Comparison of ENCODE assay signal across 34 cellular contexts in the genomic region with DNA sequence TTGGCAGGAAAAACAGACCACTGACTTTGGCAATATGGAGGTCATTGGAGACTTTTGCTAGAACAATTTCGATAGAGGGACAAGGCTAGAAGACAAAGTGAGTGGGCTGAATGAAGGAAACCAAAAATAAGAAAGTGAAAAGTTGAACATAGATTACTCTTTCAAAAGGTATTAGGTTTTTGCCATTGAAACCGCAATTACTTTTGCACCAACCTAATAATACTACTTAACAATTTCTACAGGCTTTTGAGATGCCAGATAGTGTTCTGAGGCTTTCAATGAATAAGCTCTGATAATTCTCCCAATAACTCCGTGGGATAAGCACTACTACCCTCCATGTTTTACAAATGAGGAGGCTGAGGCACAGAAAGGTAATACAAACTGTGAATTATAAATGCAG.
"Had no signal": no experiment of that assay in that cellular context is flagged by ENCODE, and none has a peak within 500 bp of the region (broad histone marks: within the 10 kb centered on the region; RNA-seq: fewer than 3 reads in every experiment).

No MANE protein-coding gene starts in this region.

- H3K27me3 ChIP-seq: MG63 had no signal

- H3K36me3 ChIP-seq: MG63 had no signal

- H3K4me3 ChIP-seq: MG63 had no signal

- DNase-seq: Karpas-422, Kasumi-1, MG63, MM.1S, MV-4-11, NCI-H1048, NCI-H1092, NCI-H1092 treated with DMSO at 0.1 percent for 48 hours, NCI-H1105, NCI-H1105 treated with DMSO at 0.1 percent for 48 hours, NCI-H1417, NCI-H1417 treated with DMSO at 0.1 percent for 48 hours, NCI-H1436, NCI-H1436 treated with DMSO at 0.1 percent for 48 hours, NCI-H146, NCI-H1694, NCI-H1694 treated with DMSO at 0.1 percent for 48 hours, NCI-H187, NCI-H187 treated with DMSO at 0.1 percent for 48 hours, NCI-H1930, NCI-H2029, NCI-H2029 treated with DMSO at 0.1 percent for 48 hours, NCI-H2081, NCI-H2081 treated with DMSO at 0.1 percent for 48 hours, NCI-H2107, NCI-H2171, NCI-H2171 treated with DMSO at 0.1 percent for 48 hours, NCI-H2227 treated with DMSO at 0.1 percent for 48 hours, NCI-H226, NCI-H345, NCI-H446, NCI-H446 treated with DMSO at 0.1 percent for 48 hours, NCI-H510A, NCI-H510A treated with DMSO at 0.1 percent for 48 hours had no signal

- H3K9me3 ChIP-seq: MG63 had no signal
